In the genomic region with DNA sequence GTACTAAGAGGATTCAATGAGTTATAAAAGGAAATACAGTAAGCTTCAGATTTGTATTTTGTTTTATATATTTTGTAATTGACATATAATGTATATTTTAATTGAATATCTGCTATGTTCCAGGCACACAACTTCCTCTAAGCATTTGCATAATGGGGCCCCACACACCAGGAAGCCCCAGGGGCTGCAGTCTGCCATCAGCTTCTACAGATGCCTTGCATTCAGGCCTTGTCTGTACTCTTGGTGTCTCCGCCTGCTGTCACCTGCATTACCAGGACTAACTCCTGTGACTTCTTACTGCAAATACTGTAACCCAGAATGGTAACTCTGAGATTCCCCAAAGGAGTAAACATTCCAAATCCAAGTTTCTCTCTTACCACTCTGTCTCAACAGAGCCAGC, we compare ENCODE assay signal across 18 cellular contexts. TPM values are rescaled to one million over a fixed set of nuclear protein-coding genes. Genes with fewer than 3 reads are reported as not detected.
DNase-seq lines count a peak whose midpoint lies in the region; FAIRE-seq and TF ChIP-seq lines count a peak whose summit lies in the region.
"Had no signal": no experiment of that assay in that cellular context is flagged by ENCODE, and none has a peak within 500 bp of the region (broad histone marks: within the 10 kb centered on the region; RNA-seq: fewer than 3 reads in every experiment).

No MANE protein-coding gene starts in this region.

- H2BK5ac ChIP-seq in mesendoderm (ENCODE audit: low read length) = no peak overlapping the region

- no peak overlapping the region for H2BK15ac ChIP-seq in mesendoderm (replicated peaks; ENCODE audit: low read depth)

- H3K23ac ChIP-seq in mesendoderm (ENCODE audit: low read length) = no peak overlapping the region

- peak overlapping the region; percentile 5; the same call in 1 of the 2 replicates for H3K4me2 ChIP-seq in DOHH2 (ENCODE audit: low read length)
- H3K4me2 ChIP-seq in OCI-LY7 (ENCODE audit: low read length) = peak overlapping the region; percentile 49; the same call in 1 of the 2 replicates
- H3K4me2 ChIP-seq in mesendoderm (ENCODE audit: low read length) = no peak overlapping the region

- no peak overlapping the region for H2BK120ac ChIP-seq in mesendoderm (ENCODE audit: low read depth, low read length)

- TF ChIP-seq CTCF in DOHH2 (IDR thresholded peaks at IDR 0.05; ENCODE audit: low read depth, low read length, poor library complexity, severe bottlenecking) = no peak
- TF ChIP-seq CTCF in OCI-LY7 (conservative IDR thresholded peaks at IDR 0.05; ENCODE audit: low read length) = no peak
- no peak for TF ChIP-seq CTCF in esophagus muscularis mucosa (IDR thresholded peaks at IDR 0.05)
- TF ChIP-seq CTCF in progenitor cell of endocrine pancreas (IDR thresholded peaks at IDR 0.05; ENCODE audit: unreplicated experiment) = no peak

- no peak for TF ChIP-seq EP300 in esophagus muscularis mucosa (IDR thresholded peaks at IDR 0.05)

- H3K9ac ChIP-seq in mesendoderm (ENCODE audit: low read length) = no peak overlapping the region
- H3K9ac ChIP-seq: GM23248 had no signal

- no peaks in the 10 kb centered on the region for H3K27me3 Mint-ChIP-seq in progenitor cell of endocrine pancreas
- peaks cover 2% of the 10 kb centered on the region for H3K27me3 Mint-ChIP-seq in activated CD4-positive, alpha-beta T cell treated with anti-CD3 and anti-CD28 coated beads, Interleukin-2, amount 10 ng/mL, durations not matched to agents 24 days and 14 days
- H3K27me3 Mint-ChIP-seq: CD4-positive, alpha-beta memory T cell had no signal

- H4K8ac ChIP-seq in mesendoderm (ENCODE audit: low read depth, low read length) = no peak overlapping the region

- H3K9me3 Mint-ChIP-seq in progenitor cell of endocrine pancreas (ENCODE audit: low read depth) = no peaks in the 10 kb centered on the region
- H3K9me3 Mint-ChIP-seq in activated CD4-positive, alpha-beta T cell treated with anti-CD3 and anti-CD28 coated beads, Interleukin-2, amount 10 ng/mL, durations not matched to agents 24 days and 14 days = peaks cover 8% of the 10 kb centered on the region

- CTCF ChIA-PET in OCI-LY7 (lab: Charles Lee; ENCODE audit: unreplicated experiment) = no interaction called here

- no peak for TF ChIP-seq POLR2A in esophagus muscularis mucosa (IDR thresholded peaks at IDR 0.05; ENCODE audit: low read depth)

- 91% methylated on average over 1 of the region's 1 CpG for WGBS in esophagus muscularis mucosa
- WGBS in mesendoderm (ENCODE audit: extremely low coverage, insufficient coverage, low lambda C conversion rate) = no CpG with 5 or more reads among the region's 1 CpG

- FAIRE-seq in RCC 7860 (lab: Jason Lieb, UNC) = no peak
- FAIRE-seq: D721Med had no signal

- H3K79me2 ChIP-seq in DOHH2 (ENCODE audit: control insufficient read depth, low read length) (peaks cover 6% of the 10 kb centered on the region; the same call in 1 of the 2 replicates), OCI-LY7 (ENCODE audit: insufficient read depth, low read depth, low read length) (no peaks in the 10 kb centered on the region; the same call in 1 of the 2 replicates), mesendoderm (ENCODE audit: control insufficient read depth, insufficient read depth, low read length) (peaks cover 5% of the 10 kb centered on the region)

- H3K9me2 ChIP-seq in DOHH2 (replicated peaks; ENCODE audit: control insufficient read depth, low read length) = no peaks in the 10 kb centered on the region
- no peaks in the 10 kb centered on the region for H3K9me2 ChIP-seq in OCI-LY7 (ENCODE audit: insufficient read depth, low read length)

- POLR2A ChIA-PET in OCI-LY7 (lab: Charles Lee) = interaction anchor here (0.6 to 2.4 kb wide), 5 partner anchors 9 to 41 kb away, joined by 3 to 9 read pairs (median 4); partner anchors contain the start of gene ARL15

- H3K4me3 Mint-ChIP-seq in progenitor cell of endocrine pancreas (ENCODE audit: low read depth) = no peak overlapping the region
- H3K4me3 Mint-ChIP-seq in activated CD4-positive, alpha-beta T cell treated with anti-CD3 and anti-CD28 coated beads, Interleukin-2, amount 10 ng/mL, durations not matched to agents 24 days and 14 days = no peak overlapping the region
- H3K4me3 Mint-ChIP-seq: CD4-positive, alpha-beta memory T cell had no signal

- BruUV-seq in OCI-LY7 (replicated peaks; lab: Mats Ljungman, UMichigan) = no TSS peak

- peaks cover 3% of the 10 kb centered on the region for H3K79me1 ChIP-seq in mesendoderm (ENCODE audit: low read length)

- peak overlapping the region; percentile 34; the same call in 1 of the 2 replicates for H2AFZ ChIP-seq in OCI-LY7 (ENCODE audit: low read length)
- H2AFZ ChIP-seq: GM23248 had no signal

- H3F3A ChIP-seq in DOHH2 (ENCODE audit: control insufficient read depth, insufficient read depth) = no peaks in the 10 kb centered on the region

- H3K4me1 ChIP-seq in DOHH2 (ENCODE audit: control insufficient read depth, low read length) = peaks cover 9% of the 10 kb centered on the region
- H3K4me1 ChIP-seq in OCI-LY7 (ENCODE audit: insufficient read depth, low read length, poor library complexity, severe bottlenecking) = peaks cover 21% of the 10 kb centered on the region
- H3K4me1 ChIP-seq in esophagus muscularis mucosa = peaks cover 0 to 12% (median 8%) of the 10 kb centered on the region in 4 donors
- H3K4me1 ChIP-seq in mesendoderm (ENCODE audit: control insufficient read depth, low read depth, low read length) = peaks cover 4% of the 10 kb centered on the region
- H3K4me1 ChIP-seq: BE2C had no signal

- intact Hi-C loops in OCI-LY7 (cut with micrococcal nuclease; ENCODE audit: unreplicated experiment) = no loop called here
- intact Hi-C loops in esophagus muscularis mucosa (cut with DNase I) = no loop called here
- intact Hi-C loops in activated CD4-positive, alpha-beta T cell treated with anti-CD3 and anti-CD28 coated beads, Interleukin-2, amount 10 ng/mL, durations not matched to agents 24 days and 14 days (cut with micrococcal nuclease) = no loop called here

- no peak overlapping the region for H3K4ac ChIP-seq in mesendoderm (ENCODE audit: low read depth, low read length)

- no peak overlapping the region for H3K4me3 ChIP-seq in DOHH2 (ENCODE audit: low read length)
- H3K4me3 ChIP-seq in OCI-LY7 (ENCODE audit: low read depth, low read length, poor library complexity, severe bottlenecking) = peak overlapping the region; percentile 26
- no peak overlapping the region for H3K4me3 ChIP-seq in esophagus muscularis mucosa
- no peak overlapping the region for H3K4me3 ChIP-seq in mesendoderm (ENCODE audit: low read length)
- H3K4me3 ChIP-seq: GM23248 had no signal

- H3K36me3 Mint-ChIP-seq in progenitor cell of endocrine pancreas (ENCODE audit: insufficient read depth) = no peaks in the 10 kb centered on the region
- H3K36me3 Mint-ChIP-seq in activated CD4-positive, alpha-beta T cell treated with anti-CD3 and anti-CD28 coated beads, Interleukin-2, amount 10 ng/mL, durations not matched to agents 24 days and 14 days (ENCODE audit: low read depth) = no peaks in the 10 kb centered on the region

- no peaks in the 10 kb centered on the region for H3K9me3 ChIP-seq in DOHH2 (ENCODE audit: control insufficient read depth, insufficient read depth, low read length)
- H3K9me3 ChIP-seq in OCI-LY7 (ENCODE audit: low read length) = peaks cover 8% of the 10 kb centered on the region; the same call in 1 of the 2 replicates
- no peaks in the 10 kb centered on the region for H3K9me3 ChIP-seq in esophagus muscularis mucosa
- H3K9me3 ChIP-seq: BE2C had no signal

- no peak overlapping the region for H2AK5ac ChIP-seq in mesendoderm (ENCODE audit: low read length)

- DNase-seq in OCI-LY7 (ENCODE audit: low spot score) (peak; percentile 56), esophagus muscularis mucosa (ENCODE audit: extremely low spot score) (peak; percentile 5), mesendoderm (peak; percentile 49), progenitor cell of endocrine pancreas (ENCODE audit: low spot score, unreplicated experiment) (no peak), RCC 7860 (ENCODE audit: low spot score) (no peak), cerebellar cortex (ENCODE audit: low spot score) (no peak)
- no peak for DNase-seq in activated CD4-positive, alpha-beta T cell treated with anti-CD3 and anti-CD28 coated beads, Interleukin-2, amount 10 ng/mL, durations not matched to agents 24 days and 14 days
- DNase-seq: ACHN; BE2C; CD4-positive, alpha-beta memory T cell; DMS153; DMS79 treated with DMSO at 0.1 percent for 48 hours; GF-D8; GM23248; H7 had no signal

- no peak overlapping the region for H3K18ac ChIP-seq in mesendoderm (ENCODE audit: low read length)

- H4K5ac ChIP-seq in mesendoderm (ENCODE audit: low read length) = no peak overlapping the region

- H3K36me3 ChIP-seq in DOHH2 (ENCODE audit: control insufficient read depth, low read length) = no peaks in the 10 kb centered on the region
- H3K36me3 ChIP-seq in OCI-LY7 (ENCODE audit: insufficient read depth, low read length) = no peaks in the 10 kb centered on the region
- H3K36me3 ChIP-seq in esophagus muscularis mucosa = no peaks in the 10 kb centered on the region
- no peaks in the 10 kb centered on the region for H3K36me3 ChIP-seq in mesendoderm (ENCODE audit: control insufficient read depth, insufficient read depth, low read length)
- H3K36me3 ChIP-seq: BE2C had no signal

- H4K20me1 ChIP-seq in DOHH2 (ENCODE audit: control insufficient read depth, insufficient read depth, low read depth, low read length) (no peaks in the 10 kb centered on the region), OCI-LY7 (ENCODE audit: insufficient read depth, low read length) (no peaks in the 10 kb centered on the region)

- no peak overlapping the region for H3K27ac Mint-ChIP-seq in progenitor cell of endocrine pancreas
- no peak overlapping the region for H3K27ac Mint-ChIP-seq in activated CD4-positive, alpha-beta T cell treated with anti-CD3 and anti-CD28 coated beads, Interleukin-2, amount 10 ng/mL, durations not matched to agents 24 days and 14 days

- no peaks in the 10 kb centered on the region for H3K27me3 ChIP-seq in DOHH2 (ENCODE audit: control insufficient read depth, low read length)
- no peaks in the 10 kb centered on the region for H3K27me3 ChIP-seq in esophagus muscularis mucosa
- no peaks in the 10 kb centered on the region for H3K27me3 ChIP-seq in mesendoderm (ENCODE audit: insufficient read depth, low read length, poor library complexity)

- H3K27ac ChIP-seq in DOHH2 (ENCODE audit: low read depth, low read length) (no peak overlapping the region), OCI-LY7 (ENCODE audit: low read depth, low read length, poor library complexity, severe bottlenecking) (peak overlapping the region; percentile 36), esophagus muscularis mucosa (replicated peaks in 1 of 4) (no peak overlapping the region), mesendoderm (ENCODE audit: low read depth, low read length) (no peak overlapping the region)
- H3K27ac ChIP-seq: C4-2B, GM23248 had no signal

- no peak overlapping the region for H3K56ac ChIP-seq in mesendoderm (ENCODE audit: low read length)

- peaks cover 4% of the 10 kb centered on the region for H3K4me1 Mint-ChIP-seq in progenitor cell of endocrine pancreas (ENCODE audit: low read depth)
- no peaks in the 10 kb centered on the region for H3K4me1 Mint-ChIP-seq in activated CD4-positive, alpha-beta T cell treated with anti-CD3 and anti-CD28 coated beads, Interleukin-2, amount 10 ng/mL, durations not matched to agents 24 days and 14 days

RNA-seq across cellular contexts. Expression of gene ARL15, which starts 20.6 kb away (rescaled TPM):
- total RNA-seq in OCI-LY7 (2014; rRNA removed; shearing (Covaris generic)) = 24.4 and 27.7 TPM in 2 replicates
- total RNA-seq in OCI-LY7 (2022) = 18.8 and 20.3 TPM in 2 replicates
- total RNA-seq in esophagus muscularis mucosa = 10 to 100 TPM; 11.6 to 21.6 (median 16.5) TPM
- 14.7 TPM for polyA plus RNA-seq in mesendoderm (2013, experiment 1 of 2)
- polyA plus RNA-seq in mesendoderm (2013, experiment 2 of 2) = 15.8 TPM
- 28.9 and 30.0 TPM in 2 replicates for total RNA-seq in progenitor cell of endocrine pancreas
- total RNA-seq in activated CD4-positive, alpha-beta T cell treated with anti-CD3 and anti-CD28 coated beads, Interleukin-2, amount 10 ng/mL, durations not matched to agents 24 days and 14 days = 4.5 and 7.4 TPM in 2 replicates

Comparison
In these comparisons a context has a peak if more than half of its experiments do, and no peak if none do; other contexts are left out.
1. DNase-seq: peak in OCI-LY7 (single experiment), esophagus muscularis mucosa (single experiment) and mesendoderm (single experiment); none in progenitor cell of endocrine pancreas (single experiment), activated CD4-positive, alpha-beta T cell treated with anti-CD3 and anti-CD28 coated beads, Interleukin-2, amount 10 ng/mL, durations not matched to agents 24 days and 14 days (single experiment), RCC 7860 (single experiment) and cerebellar cortex (single experiment).